In the genomic region with DNA sequence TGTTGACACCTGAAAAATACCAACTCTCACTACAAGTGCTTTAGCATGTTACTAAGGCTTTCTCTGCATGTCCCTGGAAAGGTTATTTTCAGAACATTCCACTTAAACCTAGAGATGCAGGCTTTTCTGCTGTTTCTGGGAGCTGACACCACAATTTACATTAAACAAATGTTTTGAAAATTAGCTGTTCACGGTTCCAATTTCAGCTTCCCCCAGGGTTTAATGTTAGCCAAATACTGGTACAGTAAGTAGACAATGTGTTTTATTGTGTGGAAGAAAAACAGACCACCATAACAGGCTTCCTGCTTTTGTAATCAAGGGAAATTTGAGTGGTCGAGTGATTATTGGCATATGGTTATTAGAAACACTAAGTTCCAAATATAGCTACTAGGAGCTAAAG, we compare ENCODE assay signal across 22 cellular contexts.
"Had no signal": no experiment of that assay in that cellular context is flagged by ENCODE, and none has a peak within 500 bp of the region (broad histone marks: within the 10 kb centered on the region; RNA-seq: fewer than 3 reads in every experiment).

No MANE protein-coding gene starts in this region.

- H3K27me3 Mint-ChIP-seq: activated CD4-positive, alpha-beta memory T cell treated with anti-CD3 and anti-CD28 coated beads for 36 hours; activated CD4-positive, alpha-beta T cell treated with anti-CD3 and anti-CD28 coated beads for 36 hours; activated CD8-positive, alpha-beta memory T cell treated with anti-CD3 and anti-CD28 coated beads, Interleukin-2, amount 10 ng/mL, durations not matched to agents 7 days and 5 days; activated naive CD4-positive, alpha-beta T cell treated with anti-CD3 and anti-CD28 coated beads, Interleukin-2, amount 50 U/mL, for 24 hours; activated T-cell treated with anti-CD3 and anti-CD28 coated beads, Interleukin-2, amount 50 U/mL, for 24 hours; central memory CD8-positive, alpha-beta T cell had no signal

- FAIRE-seq: frontal cortex had no signal

- H3K4me1 ChIP-seq: body of pancreas, neural progenitor cell, testis had no signal

- H3K4me3 ChIP-seq: body of pancreas, coronary artery, esophagus squamous epithelium, neural progenitor cell, ovary, spleen, stomach, testis, upper lobe of left lung had no signal

- H3K27ac ChIP-seq: body of pancreas, coronary artery, esophagus squamous epithelium, neural progenitor cell, ovary, spleen, stomach, testis, upper lobe of left lung, WERI-Rb-1 had no signal

- H3K4me3 Mint-ChIP-seq: activated CD4-positive, alpha-beta memory T cell treated with anti-CD3 and anti-CD28 coated beads for 36 hours; activated CD4-positive, alpha-beta T cell treated with anti-CD3 and anti-CD28 coated beads for 36 hours; activated CD8-positive, alpha-beta memory T cell treated with anti-CD3 and anti-CD28 coated beads, Interleukin-2, amount 10 ng/mL, durations not matched to agents 7 days and 5 days; activated naive CD4-positive, alpha-beta T cell treated with anti-CD3 and anti-CD28 coated beads, Interleukin-2, amount 50 U/mL, for 24 hours; activated T-cell treated with anti-CD3 and anti-CD28 coated beads, Interleukin-2, amount 50 U/mL, for 24 hours; central memory CD8-positive, alpha-beta T cell; neural progenitor cell had no signal

- DNase-seq: activated CD4-positive, alpha-beta memory T cell treated with anti-CD3 and anti-CD28 coated beads for 36 hours; activated CD4-positive, alpha-beta T cell treated with anti-CD3 and anti-CD28 coated beads for 36 hours; activated CD8-positive, alpha-beta memory T cell treated with anti-CD3 and anti-CD28 coated beads, Interleukin-2, amount 10 ng/mL, durations not matched to agents 7 days and 5 days; activated effector memory CD4-positive, alpha-beta T cell treated with Interleukin-2 at 50 U/mL for 16 hours; activated T-cell treated with anti-CD3 and anti-CD28 coated beads, Interleukin-2, amount 50 U/mL, for 24 hours; body of pancreas; esophagus squamous epithelium; head of caudate nucleus; ovary; stomach; T-helper 1 cell; T1000; testis; upper lobe of left lung; WERI-Rb-1 had no signal

- H3K9me3 Mint-ChIP-seq: activated CD4-positive, alpha-beta memory T cell treated with anti-CD3 and anti-CD28 coated beads for 36 hours; activated naive CD4-positive, alpha-beta T cell treated with anti-CD3 and anti-CD28 coated beads, Interleukin-2, amount 50 U/mL, for 24 hours; activated T-cell treated with anti-CD3 and anti-CD28 coated beads, Interleukin-2, amount 50 U/mL, for 24 hours; central memory CD8-positive, alpha-beta T cell; neural progenitor cell had no signal

- H3K4me2 ChIP-seq: neural progenitor cell had no signal

- H3K9me3 ChIP-seq: body of pancreas, esophagus squamous epithelium, ovary, spleen, stomach, testis, upper lobe of left lung had no signal

- H3K27ac Mint-ChIP-seq: activated CD4-positive, alpha-beta memory T cell treated with anti-CD3 and anti-CD28 coated beads for 36 hours; activated CD4-positive, alpha-beta T cell treated with anti-CD3 and anti-CD28 coated beads for 36 hours; activated naive CD4-positive, alpha-beta T cell treated with anti-CD3 and anti-CD28 coated beads, Interleukin-2, amount 50 U/mL, for 24 hours; activated T-cell treated with anti-CD3 and anti-CD28 coated beads, Interleukin-2, amount 50 U/mL, for 24 hours; neural progenitor cell had no signal

- H2AFZ ChIP-seq: neural progenitor cell had no signal

- H3K27me3 ChIP-seq: body of pancreas, esophagus squamous epithelium, neural progenitor cell, ovary, spleen, stomach, testis, upper lobe of left lung had no signal

- H3K4me1 Mint-ChIP-seq: central memory CD8-positive, alpha-beta T cell; neural progenitor cell had no signal

- H3K36me3 ChIP-seq: neural progenitor cell, ovary had no signal

- H3K9ac ChIP-seq: neural progenitor cell had no signal

- ATAC-seq: activated CD4-positive, alpha-beta T cell treated with anti-CD3 and anti-CD28 coated beads for 36 hours; activated CD8-positive, alpha-beta memory T cell treated with anti-CD3 and anti-CD28 coated beads, Interleukin-2, amount 10 ng/mL, durations not matched to agents 7 days and 5 days; body of pancreas; sciatic nerve had no signal
